In the genomic region with DNA sequence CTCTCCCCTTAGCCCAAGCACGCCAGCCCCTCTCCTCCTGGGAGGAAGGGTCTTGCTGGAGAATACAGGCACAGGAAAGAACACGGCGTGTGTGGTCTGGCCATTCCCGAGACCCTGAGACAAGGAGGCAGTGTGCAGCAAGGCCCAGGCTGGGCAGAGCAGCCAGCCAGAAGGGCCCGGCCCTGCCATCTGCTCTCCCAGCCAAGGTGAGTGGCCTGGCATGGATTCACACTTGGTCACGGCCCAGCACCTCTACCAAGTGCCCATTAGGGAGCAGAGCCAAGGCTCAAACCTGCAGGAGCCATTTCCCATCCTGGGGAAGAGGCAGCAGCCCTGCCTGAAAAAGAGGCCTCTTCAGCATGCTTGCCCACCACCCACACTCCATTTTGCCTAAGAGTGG, we compare ENCODE assay signal across 26 cellular contexts. TPM values are rescaled to one million over a fixed set of nuclear protein-coding genes. Genes with fewer than 3 reads are reported as not detected.
DNase-seq lines count a peak whose midpoint lies in the region; ATAC-seq, FAIRE-seq and TF ChIP-seq lines count a peak whose summit lies in the region.
"Had no signal": no experiment of that assay in that cellular context is flagged by ENCODE, and none has a peak within 500 bp of the region (broad histone marks: within the 10 kb centered on the region; RNA-seq: fewer than 3 reads in every experiment).

No MANE protein-coding gene starts in this region.

- H3K4me3 ChIP-seq in LNCaP clone FGC (ENCODE audit: low read depth, low read length) (no peak overlapping the region), GM23338 (no peak overlapping the region)
- H3K4me3 ChIP-seq: BLaER1 treated with 17β-estradiol and CSF1 and Interleukin-3, amounts not matched to agents 10 nM and 100 nM; HAP-1; MG63; uterus had no signal

- DNase-seq in DMS 273 (lab: John Stamatoyannopoulos, UW; ENCODE audit: unreplicated experiment) = peak; percentile 71
- peak; percentile 15 for DNase-seq in LNCaP clone FGC (ENCODE audit: low read depth)
- peak; percentile 27 to 66 for DNase-seq in NCI-H446 (lab: John Stamatoyannopoulos, UW)
- peak; percentile 90 for DNase-seq in cerebellum (ENCODE audit: low spot score)
- no peak for DNase-seq in GM23338 (ENCODE audit: low spot score)
- DNase-seq in activated CD8-positive, alpha-beta memory T cell treated with anti-CD3 and anti-CD28 coated beads for 24 hours = no peak
- DNase-seq in GM12892 (ENCODE audit: insufficient read length) = no peak
- DNase-seq: activated CD8-positive, alpha-beta T cell treated with anti-CD3 and anti-CD28 coated beads for 36 hours; activated naive CD4-positive, alpha-beta T cell treated with Interleukin-2 at 50 U/mL for 16 hours; activated T-cell treated with anti-CD3 and anti-CD28 coated beads, Interleukin-2, amount 50 U/mL, for 1 hour; dermis blood vessel endothelial cell; left cardiac atrium; MG63; NCI-H1694 treated with DMSO at 0.1 percent for 48 hours; NCI-H748 treated with DMSO at 0.1 percent for 48 hours; nephron progenitor cell; OCI-M1; SIG-M5; stimulated activated CD4-positive, alpha-beta T cell treated with anti-CD3 and anti-CD28 coated beads, Interleukin-1b, Interleukin-23, amount 100 ng/mL, for 48 hours; uterus had no signal

- FAIRE-seq in GM12892 (lab: Jason Lieb, UNC) = no peak
- FAIRE-seq: bronchial epithelial cell, GM18507 had no signal

- TF ChIP-seq CTCF in LNCaP clone FGC (IDR thresholded peaks at IDR 0.05; ENCODE audit: control insufficient read depth, extremely low read depth, insufficient read depth) (no peak), GM23338 (conservative IDR thresholded peaks at IDR 0.05; ENCODE audit: low read depth in 2 of 2) (no peak)

- no peaks in the 10 kb centered on the region for H3K79me2 ChIP-seq in GM23338 (replicated peaks; ENCODE audit: insufficient read depth)

- H3K27ac ChIP-seq in GM23338 (ENCODE audit: low read depth) = no peak overlapping the region
- H3K27ac ChIP-seq: BLaER1 treated with 17β-estradiol and CSF1 and Interleukin-3, amounts not matched to agents 10 nM and 100 nM; uterus had no signal

- no peaks in the 10 kb centered on the region for H3F3A ChIP-seq in GM23338 (replicated peaks; ENCODE audit: low read depth)

- TF ChIP-seq POLR2A in GM12892 (IDR thresholded peaks at IDR 0.05; ENCODE audit: low read depth, low read length) = no peak

- no peaks in the 10 kb centered on the region for H3K9me2 ChIP-seq in GM23338 (ENCODE audit: insufficient read depth)

- peaks cover 6% of the 10 kb centered on the region for H3K4me1 Mint-ChIP-seq in GM23338

- no peak overlapping the region for H3K4me2 ChIP-seq in GM23338
- H3K4me2 ChIP-seq: BLaER1 treated with 17β-estradiol and CSF1 and Interleukin-3, amounts not matched to agents 10 nM and 100 nM had no signal

- H3K9me3 Mint-ChIP-seq in GM23338 = peaks cover 3% of the 10 kb centered on the region; the same call in 1 of the 3 replicates
- H3K9me3 Mint-ChIP-seq: activated CD8-positive, alpha-beta T cell treated with anti-CD3 and anti-CD28 coated beads for 36 hours had no signal

- no peak overlapping the region for H3K4me3 Mint-ChIP-seq in GM23338
- H3K4me3 Mint-ChIP-seq: activated CD8-positive, alpha-beta T cell treated with anti-CD3 and anti-CD28 coated beads for 36 hours; nephron progenitor cell had no signal

- H3K4me1 ChIP-seq in GM23338 (ENCODE audit: insufficient read depth) = no peaks in the 10 kb centered on the region
- H3K4me1 ChIP-seq: uterus had no signal

- H3K27me3 ChIP-seq in GM23338 (ENCODE audit: insufficient read depth) = no peaks in the 10 kb centered on the region
- H3K27me3 ChIP-seq: BLaER1 treated with 17β-estradiol and CSF1 and Interleukin-3, amounts not matched to agents 10 nM and 100 nM; MG63; uterus had no signal

- H3K36me3 ChIP-seq in GM23338 (ENCODE audit: insufficient read depth) = no peaks in the 10 kb centered on the region
- H3K36me3 ChIP-seq: BLaER1 treated with 17β-estradiol and CSF1 and Interleukin-3, amounts not matched to agents 10 nM and 100 nM; HAP-1; MG63; uterus had no signal

- no peak overlapping the region for H3K27ac Mint-ChIP-seq in GM23338
- H3K27ac Mint-ChIP-seq: activated CD8-positive, alpha-beta T cell treated with anti-CD3 and anti-CD28 coated beads for 36 hours; nephron progenitor cell had no signal

- ATAC-seq in GM23338 (no peak), esophagus mucosa (no peak)
- ATAC-seq: activated CD4-positive, CD25-positive, alpha-beta regulatory T cell treated with anti-CD3 and anti-CD28 coated beads, Interleukin-2, amount 50 U/mL, for 24 hours; activated CD8-positive, alpha-beta T cell treated with anti-CD3 and anti-CD28 coated beads for 36 hours; left cardiac atrium had no signal

- peaks cover 3% of the 10 kb centered on the region; the same call in 2 of the 3 replicates for H3K36me3 Mint-ChIP-seq in GM23338 (ENCODE audit: low read depth)

- no peak overlapping the region for H2AFZ ChIP-seq in GM23338

- peaks cover 6% of the 10 kb centered on the region for H3K27me3 Mint-ChIP-seq in GM23338 (ENCODE audit: insufficient read depth, low read depth, poor library complexity)

- H4K20me1 ChIP-seq in GM23338 (replicated peaks; ENCODE audit: insufficient read depth) = no peaks in the 10 kb centered on the region
- H4K20me1 ChIP-seq: BLaER1 treated with 17β-estradiol and CSF1 and Interleukin-3, amounts not matched to agents 10 nM and 100 nM had no signal

TF ChIP-seq in GM23338, 12 proteins besides CTCF, POLR2A, EP300 and RAD21 (continues in another document):
- TF ChIP-seq, protein P1, sequence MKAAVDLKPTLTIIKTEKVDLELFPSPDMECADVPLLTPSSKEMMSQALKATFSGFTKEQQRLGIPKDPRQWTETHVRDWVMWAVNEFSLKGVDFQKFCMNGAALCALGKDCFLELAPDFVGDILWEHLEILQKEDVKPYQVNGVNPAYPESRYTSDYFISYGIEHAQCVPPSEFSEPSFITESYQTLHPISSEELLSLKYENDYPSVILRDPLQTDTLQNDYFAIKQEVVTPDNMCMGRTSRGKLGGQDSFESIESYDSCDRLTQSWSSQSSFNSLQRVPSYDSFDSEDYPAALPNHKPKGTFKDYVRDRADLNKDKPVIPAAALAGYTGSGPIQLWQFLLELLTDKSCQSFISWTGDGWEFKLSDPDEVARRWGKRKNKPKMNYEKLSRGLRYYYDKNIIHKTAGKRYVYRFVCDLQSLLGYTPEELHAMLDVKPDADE (IDR thresholded peaks at IDR 0.05) = no peak
- TF ChIP-seq, protein P2, sequence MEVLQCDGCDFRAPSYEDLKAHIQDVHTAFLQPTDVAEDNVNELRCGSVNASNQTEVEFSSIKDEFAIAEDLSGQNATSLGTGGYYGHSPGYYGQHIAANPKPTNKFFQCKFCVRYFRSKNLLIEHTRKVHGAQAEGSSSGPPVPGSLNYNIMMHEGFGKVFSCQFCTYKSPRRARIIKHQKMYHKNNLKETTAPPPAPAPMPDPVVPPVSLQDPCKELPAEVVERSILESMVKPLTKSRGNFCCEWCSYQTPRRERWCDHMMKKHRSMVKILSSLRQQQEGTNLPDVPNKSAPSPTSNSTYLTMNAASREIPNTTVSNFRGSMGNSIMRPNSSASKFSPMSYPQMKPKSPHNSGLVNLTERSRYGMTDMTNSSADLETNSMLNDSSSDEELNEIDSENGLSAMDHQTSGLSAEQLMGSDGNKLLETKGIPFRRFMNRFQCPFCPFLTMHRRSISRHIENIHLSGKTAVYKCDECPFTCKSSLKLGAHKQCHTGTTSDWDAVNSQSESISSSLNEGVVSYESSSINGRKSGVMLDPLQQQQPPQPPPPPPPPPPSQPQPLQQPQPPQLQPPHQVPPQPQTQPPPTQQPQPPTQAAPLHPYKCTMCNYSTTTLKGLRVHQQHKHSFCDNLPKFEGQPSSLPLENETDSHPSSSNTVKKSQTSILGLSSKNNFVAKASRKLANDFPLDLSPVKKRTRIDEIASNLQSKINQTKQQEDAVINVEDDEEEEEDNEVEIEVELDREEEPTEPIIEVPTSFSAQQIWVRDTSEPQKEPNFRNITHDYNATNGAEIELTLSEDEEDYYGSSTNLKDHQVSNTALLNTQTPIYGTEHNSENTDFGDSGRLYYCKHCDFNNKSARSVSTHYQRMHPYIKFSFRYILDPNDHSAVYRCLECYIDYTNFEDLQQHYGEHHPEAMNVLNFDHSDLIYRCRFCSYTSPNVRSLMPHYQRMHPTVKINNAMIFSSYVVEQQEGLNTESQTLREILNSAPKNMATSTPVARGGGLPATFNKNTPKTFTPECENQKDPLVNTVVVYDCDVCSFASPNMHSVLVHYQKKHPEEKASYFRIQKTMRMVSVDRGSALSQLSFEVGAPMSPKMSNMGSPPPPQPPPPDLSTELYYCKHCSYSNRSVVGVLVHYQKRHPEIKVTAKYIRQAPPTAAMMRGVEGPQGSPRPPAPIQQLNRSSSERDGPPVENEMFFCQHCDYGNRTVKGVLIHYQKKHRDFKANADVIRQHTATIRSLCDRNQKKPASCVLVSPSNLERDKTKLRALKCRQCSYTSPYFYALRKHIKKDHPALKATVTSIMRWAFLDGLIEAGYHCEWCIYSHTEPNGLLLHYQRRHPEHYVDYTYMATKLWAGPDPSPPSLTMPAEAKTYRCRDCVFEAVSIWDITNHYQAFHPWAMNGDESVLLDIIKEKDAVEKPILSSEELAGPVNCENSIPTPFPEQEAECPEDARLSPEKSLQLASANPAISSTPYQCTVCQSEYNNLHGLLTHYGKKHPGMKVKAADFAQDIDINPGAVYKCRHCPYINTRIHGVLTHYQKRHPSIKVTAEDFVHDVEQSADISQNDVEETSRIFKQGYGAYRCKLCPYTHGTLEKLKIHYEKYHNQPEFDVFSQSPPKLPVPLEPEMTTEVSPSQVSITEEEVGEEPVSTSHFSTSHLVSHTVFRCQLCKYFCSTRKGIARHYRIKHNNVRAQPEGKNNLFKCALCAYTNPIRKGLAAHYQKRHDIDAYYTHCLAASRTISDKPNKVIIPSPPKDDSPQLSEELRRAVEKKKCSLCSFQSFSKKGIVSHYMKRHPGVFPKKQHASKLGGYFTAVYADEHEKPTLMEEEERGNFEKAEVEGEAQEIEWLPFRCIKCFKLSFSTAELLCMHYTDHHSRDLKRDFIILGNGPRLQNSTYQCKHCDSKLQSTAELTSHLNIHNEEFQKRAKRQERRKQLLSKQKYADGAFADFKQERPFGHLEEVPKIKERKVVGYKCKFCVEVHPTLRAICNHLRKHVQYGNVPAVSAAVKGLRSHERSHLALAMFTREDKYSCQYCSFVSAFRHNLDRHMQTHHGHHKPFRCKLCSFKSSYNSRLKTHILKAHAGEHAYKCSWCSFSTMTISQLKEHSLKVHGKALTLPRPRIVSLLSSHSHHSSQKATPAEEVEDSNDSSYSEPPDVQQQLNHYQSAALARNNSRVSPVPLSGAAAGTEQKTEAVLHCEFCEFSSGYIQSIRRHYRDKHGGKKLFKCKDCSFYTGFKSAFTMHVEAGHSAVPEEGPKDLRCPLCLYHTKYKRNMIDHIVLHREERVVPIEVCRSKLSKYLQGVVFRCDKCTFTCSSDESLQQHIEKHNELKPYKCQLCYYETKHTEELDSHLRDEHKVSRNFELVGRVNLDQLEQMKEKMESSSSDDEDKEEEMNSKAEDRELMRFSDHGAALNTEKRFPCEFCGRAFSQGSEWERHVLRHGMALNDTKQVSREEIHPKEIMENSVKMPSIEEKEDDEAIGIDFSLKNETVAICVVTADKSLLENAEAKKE (CRISPR knock-in tag; IDR thresholded peaks at IDR 0.05) = no peak
- no peak for TF ChIP-seq NANOG (IDR thresholded peaks at IDR 0.05; ENCODE audit: borderline replicate concordance)

RNA-seq across cellular contexts. Expression of a gene that starts 28.6 kb away (rescaled TPM):
- total RNA-seq in cerebellum (14.0 TPM), esophagus mucosa (not detected)
- 1.3 and 2.4 TPM in 2 replicates for total RNA-seq in GM23338 (2014; rRNA removed; shearing (Covaris generic))
- polyA plus RNA-seq in GM23338 (2016; fragmentation: Nextera tagmentation; extraction: Ambion mirVana) = 1.1 and 1.9 TPM in 2 replicates
- 1.8 TPM for polyA plus RNA-seq in GM12892 (2012; ENCODE audit: missing spikeins)
- total RNA-seq: activated CD8-positive, alpha-beta T cell treated with anti-CD3 and anti-CD28 coated beads for 36 hours; bronchial epithelial cell; dermis blood vessel endothelial cell; left cardiac atrium had no signal

Comparison
In these comparisons a context has a peak if more than half of its experiments do, and no peak if none do; other contexts are left out.
1. DNase-seq: peak in DMS 273 (single experiment), LNCaP clone FGC (single experiment), NCI-H446 (2 of 2) and cerebellum (single experiment); none in GM23338 (single experiment), activated CD8-positive, alpha-beta memory T cell treated with anti-CD3 and anti-CD28 coated beads for 24 hours (single experiment) and GM12892 (single experiment).